Comparison of ENCODE assay signal across 8 cellular contexts in the genomic region with DNA sequence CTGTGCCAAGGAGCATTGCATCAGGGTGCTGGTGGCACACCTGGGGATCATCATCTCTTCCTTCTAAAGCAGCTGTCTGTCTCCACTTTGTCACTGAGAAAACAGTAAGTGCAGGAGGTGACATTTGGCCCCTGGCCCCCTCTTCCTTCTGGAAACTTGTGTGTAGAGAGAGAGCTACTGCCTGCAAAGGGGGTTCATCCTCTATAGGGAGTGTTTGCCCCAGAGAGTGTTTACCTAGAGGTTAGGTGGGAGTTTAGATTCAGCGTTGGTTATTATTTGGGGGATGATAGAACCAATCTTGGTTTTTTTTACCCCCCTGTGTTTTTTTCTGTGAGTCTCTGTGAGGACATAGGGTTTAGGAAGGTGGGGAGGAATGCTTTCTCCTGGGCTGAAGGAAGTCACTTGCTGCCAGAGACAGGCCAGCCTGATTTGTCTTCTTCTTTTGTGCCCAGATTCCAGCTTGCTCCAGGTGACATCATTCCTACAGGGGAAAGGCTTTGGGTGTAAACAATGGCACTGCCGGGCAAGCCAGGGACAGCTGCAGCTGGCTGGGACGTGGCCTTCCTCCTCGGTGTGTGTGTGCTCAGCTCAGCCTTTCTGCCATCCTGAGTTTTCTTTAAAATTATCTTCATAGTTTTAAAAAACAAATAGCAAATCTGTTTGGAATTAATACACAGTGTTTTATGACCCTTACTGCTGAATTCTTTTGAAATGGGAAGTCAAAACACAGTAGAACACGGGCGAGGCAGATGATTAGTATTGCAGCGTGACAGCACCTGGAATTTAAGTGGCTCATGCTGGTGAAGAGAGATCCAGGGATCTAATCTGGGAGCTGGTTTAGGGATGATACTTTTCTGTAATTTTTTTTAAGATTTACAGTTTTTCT. TPM values are rescaled to one million over a fixed set of nuclear protein-coding genes. Genes with fewer than 3 reads are reported as not detected.
DNase-seq lines count a peak whose midpoint lies in the region; ATAC-seq, FAIRE-seq and TF ChIP-seq lines count a peak whose summit lies in the region.

No MANE protein-coding gene starts in this region.

- H3K79me2 ChIP-seq in keratinocyte (ENCODE audit: control insufficient read depth, insufficient read depth, low read length) = peaks cover 90% of the 10 kb centered on the region

- POLR2A ChIA-PET in HEK293 (lab: Yijun Ruan, JAX) = interaction anchor here (0.8 to 1.9 kb wide), 5 partner anchors 10 to 45 kb away, joined by 3 to 8 read pairs (median 4); no protein-coding TSS in a partner anchor

- peak overlapping the region; percentile 48 for H3K27ac ChIP-seq in 22Rv1
- H3K27ac ChIP-seq in HEK293 (ENCODE audit: extremely low read depth, low read depth, low read length) = peak overlapping the region; percentile 43
- H3K27ac ChIP-seq in keratinocyte (ENCODE audit: control insufficient read depth, insufficient read depth, low read length) = peak overlapping the region; percentile 49
- H3K27ac ChIP-seq in stomach = peak overlapping the region; percentile 18 to 74 (median 64)

- H3K27me3 ChIP-seq in keratinocyte (ENCODE audit: control insufficient read depth, extremely low read depth, insufficient read depth, low read length) = no peaks in the 10 kb centered on the region
- H3K27me3 ChIP-seq in stomach = no peaks in the 10 kb centered on the region

- dilution Hi-C loops in keratinocyte (cut with MboI; ENCODE audit: extremely low pct_ligation_motif_present, low sequenced_read_pairs) = no loop called here

- no peak for FAIRE-seq in keratinocyte (lab: Jason Lieb, UNC)

- H3K9me3 ChIP-seq in HEK293 (ENCODE audit: control insufficient read depth, insufficient read depth, low read depth, low read length) (no peaks in the 10 kb centered on the region), keratinocyte (ENCODE audit: control insufficient read depth, low read depth, low read length) (no peaks in the 10 kb centered on the region), stomach (no peaks in the 10 kb centered on the region)

- H3K27me3 Mint-ChIP-seq in activated T-helper 2 cell treated with anti-CD3 and anti-CD28 coated beads, Interferon-gamma antibody, Interleukin-2, Interleukin-4, amounts not matched to agents 10 μg/mL and 5 μg/mL and 100 μg/mL, durations not matched to agents 14 hours and 24 hours and 36 hours (ENCODE audit: low read depth) = no peaks in the 10 kb centered on the region

- peak overlapping the region; percentile 19 for H3K4me2 ChIP-seq in keratinocyte (ENCODE audit: control insufficient read depth, extremely low read depth, insufficient read depth, low read depth, low read length)

- CTCF ChIA-PET in HEK293 (lab: Yijun Ruan, JAX) = interaction anchor here (0.8 to 1.9 kb wide), 6 partner anchors 9 to 68 kb away, joined by 3 to 7 read pairs (median 4); no protein-coding TSS in a partner anchor

- no peaks in the 10 kb centered on the region for H3K9me3 Mint-ChIP-seq in activated T-helper 2 cell treated with anti-CD3 and anti-CD28 coated beads, Interferon-gamma antibody, Interleukin-2, Interleukin-4, amounts not matched to agents 10 μg/mL and 5 μg/mL and 100 μg/mL, durations not matched to agents 14 hours and 24 hours and 36 hours

- intact Hi-C loops in activated T-helper 2 cell treated with anti-CD3 and anti-CD28 coated beads, Interferon-gamma antibody, Interleukin-2, Interleukin-4, amounts not matched to agents 10 μg/mL and 5 μg/mL and 100 μg/mL, durations not matched to agents 14 hours and 24 hours and 36 hours (cut with micrococcal nuclease) = loop anchor here (2.0 to 10.0 kb wide), 2 partner anchors 20 to 64 kb away; no protein-coding TSS in a partner anchor
- intact Hi-C loops in stomach (cut with DNase I; ENCODE audit: low total_unique reads) = no loop called here

- H3K4me3 Mint-ChIP-seq in activated T-helper 2 cell treated with anti-CD3 and anti-CD28 coated beads, Interferon-gamma antibody, Interleukin-2, Interleukin-4, amounts not matched to agents 10 μg/mL and 5 μg/mL and 100 μg/mL, durations not matched to agents 14 hours and 24 hours and 36 hours (ENCODE audit: low read depth) = peak overlapping the region; percentile 74

- H2AFZ ChIP-seq in keratinocyte (ENCODE audit: control insufficient read depth, low read length) = no peak overlapping the region

- H3K9me1 ChIP-seq in keratinocyte (ENCODE audit: control insufficient read depth, extremely low read depth, insufficient read depth, low read length) = peaks cover 21% of the 10 kb centered on the region

- TF ChIP-seq CTCF in 22Rv1 (IDR thresholded peaks at IDR 0.05) = no peak
- no peak for TF ChIP-seq CTCF in HEK293 (tag by site-specific recombination; IDR thresholded peaks at IDR 0.05)
- no peak for TF ChIP-seq CTCF in keratinocyte (optimal IDR thresholded peaks at IDR 0.05 in 1 of 3, IDR thresholded peaks at IDR 0.05 in 1 of 3, conservative IDR thresholded peaks at IDR 0.05 in 1 of 3; ENCODE audit: extremely low read depth in 1 of 3, insufficient read depth in 2 of 3, low read length in 3 of 3)
- no peak for TF ChIP-seq CTCF in stomach (IDR thresholded peaks at IDR 0.05)

- peaks cover 76% of the 10 kb centered on the region for H4K20me1 ChIP-seq in keratinocyte (ENCODE audit: control insufficient read depth, extremely low read depth, insufficient read depth, low read length)

- H3K4me1 Mint-ChIP-seq in activated T-helper 2 cell treated with anti-CD3 and anti-CD28 coated beads, Interferon-gamma antibody, Interleukin-2, Interleukin-4, amounts not matched to agents 10 μg/mL and 5 μg/mL and 100 μg/mL, durations not matched to agents 14 hours and 24 hours and 36 hours (ENCODE audit: low read depth) = peaks cover 77% of the 10 kb centered on the region

- 21 to 28% (median 23%) methylated on average over 7 of the region's 7 CpGs for WGBS in stomach, 5 donors

- H3K36me3 ChIP-seq in HEK293 (ENCODE audit: control insufficient read depth in 2 of 2, insufficient read depth in 1 of 2, low read length in 2 of 2) (peaks cover 4 to 34% of the 10 kb centered on the region in 2 experiments; a peak in 2 of 3 replicates), keratinocyte (ENCODE audit: control insufficient read depth in 2 of 2, extremely low read depth in 1 of 2, insufficient read depth in 2 of 2, low read length in 2 of 2) (peaks cover 9 to 11% of the 10 kb centered on the region in 2 experiments), stomach (peaks cover 0 to 3% (median 0%) of the 10 kb centered on the region in 4 donors)

- no peak for TF ChIP-seq POLR2A in stomach (IDR thresholded peaks at IDR 0.05)

- DNase-seq in activated T-helper 2 cell treated with anti-CD3 and anti-CD28 coated beads, Interferon-gamma antibody, Interleukin-2, Interleukin-4, amounts not matched to agents 10 μg/mL and 5 μg/mL and 100 μg/mL, durations not matched to agents 14 hours and 24 hours and 36 hours (ENCODE audit: low spot score) = no peak
- DNase-seq in keratinocyte (ENCODE audit: low read depth, low spot score) (no peak), stomach (peak; percentile 70), NCI-H226 (no peak)
- no peak for DNase-seq in activated effector memory CD4-positive, alpha-beta T cell treated with Interleukin-2 at 50 U/mL for 16 hours

- peaks cover 61% of the 10 kb centered on the region for H3K36me3 Mint-ChIP-seq in activated T-helper 2 cell treated with anti-CD3 and anti-CD28 coated beads, Interferon-gamma antibody, Interleukin-2, Interleukin-4, amounts not matched to agents 10 μg/mL and 5 μg/mL and 100 μg/mL, durations not matched to agents 14 hours and 24 hours and 36 hours (ENCODE audit: low read depth)

- no peak overlapping the region for H3K4me3 ChIP-seq in HEK293 (ENCODE audit: low read depth, low read length)
- no peak overlapping the region for H3K4me3 ChIP-seq in keratinocyte (ENCODE audit: control insufficient read depth in 2 of 3, extremely low read depth in 1 of 3, insufficient read depth in 2 of 3, low read depth in 1 of 3, low read length in 3 of 3)
- peak overlapping the region in 1 of 4 donors; percentile 4 for H3K4me3 ChIP-seq in stomach

- TF ChIP-seq EP300 in stomach (IDR thresholded peaks at IDR 0.05) = no peak

- H3K27ac Mint-ChIP-seq in activated T-helper 2 cell treated with anti-CD3 and anti-CD28 coated beads, Interferon-gamma antibody, Interleukin-2, Interleukin-4, amounts not matched to agents 10 μg/mL and 5 μg/mL and 100 μg/mL, durations not matched to agents 14 hours and 24 hours and 36 hours = peak overlapping the region; percentile 84

- peaks cover 35% of the 10 kb centered on the region for H3K4me1 ChIP-seq in HEK293 (ENCODE audit: control insufficient read depth, insufficient read depth, low read length)
- H3K4me1 ChIP-seq in keratinocyte (ENCODE audit: control insufficient read depth, extremely low read depth, insufficient read depth, low read length) = peaks cover 46% of the 10 kb centered on the region
- peaks cover 58 to 100% (median 88%) of the 10 kb centered on the region in 4 donors for H3K4me1 ChIP-seq in stomach

- no peak for ATAC-seq in HG03520 (IDR thresholded peaks at IDR 0.05; ENCODE audit: unreplicated experiment)

- no peak overlapping the region for H3K9ac ChIP-seq in keratinocyte (ENCODE audit: control insufficient read depth, extremely low read depth, insufficient read depth, low read length)

TF ChIP-seq in HEK293, 187 proteins besides CTCF, POLR2A, EP300 and RAD21 (continues in another document):
- TF ChIP-seq ZBTB21 (tag by site-specific recombination; IDR thresholded peaks at IDR 0.05) = 0 out of 2 replicates have a peak, but pooled peaks have one; percentile 19
- TF ChIP-seq ZXDB (tag by site-specific recombination; IDR thresholded peaks at IDR 0.05) = peak; percentile 20; the same call in 1 of the 2 replicates
- TF ChIP-seq ZNF10 (tag by site-specific recombination; IDR thresholded peaks at IDR 0.05) = no peak

RNA-seq across cellular contexts. Expression of a gene that starts 24.5 kb away (rescaled TPM):
- total RNA-seq in activated T-helper 2 cell treated with anti-CD3 and anti-CD28 coated beads, Interferon-gamma antibody, Interleukin-2, Interleukin-4, amounts not matched to agents 10 μg/mL and 5 μg/mL and 100 μg/mL, durations not matched to agents 14 hours and 24 hours and 36 hours = 150 and 174 TPM in 2 replicates
- polyA plus RNA-seq in keratinocyte (15.2 to 38.8 TPM (median 20.8 TPM) in 3 replicates), stomach (10 to 100 TPM; 26.3 to 36.4 (median 30.5) TPM)
- 36.7 TPM for polyA plus RNA-seq in keratinocyte (2011; ENCODE audit: low read depth)
- 26.1 and 27.0 TPM in 2 replicates for polyA plus RNA-seq in keratinocyte (2011; cell fraction: cytosol; rRNA removed)
- polyA plus RNA-seq in keratinocyte (2011; cell fraction: nucleus; rRNA removed) = 170 and 203 TPM in 2 replicates
- 32.6 and 73.5 TPM in 2 replicates for polyA plus RNA-seq in keratinocyte (2012; ENCODE audit: low replicate concordance)
- 69.3 to 140 TPM (median 93.9 TPM) in 3 replicates for polyA minus RNA-seq in keratinocyte
- 29.4 TPM for polyA minus RNA-seq in keratinocyte (2011; cell fraction: cytosol; rRNA and poly(A)+ RNA removed)
- 91.0 and 150 TPM in 2 replicates for polyA minus RNA-seq in keratinocyte (2011; cell fraction: nucleus; rRNA and poly(A)+ RNA removed)
- 100 to 1,000 TPM in 3 of 5 donors, 10 to 100 TPM in 2; 70.6 to 251 (median 135) TPM for total RNA-seq in stomach
